Comparison of ENCODE assay signal across 1 cellular context in the genomic region with DNA sequence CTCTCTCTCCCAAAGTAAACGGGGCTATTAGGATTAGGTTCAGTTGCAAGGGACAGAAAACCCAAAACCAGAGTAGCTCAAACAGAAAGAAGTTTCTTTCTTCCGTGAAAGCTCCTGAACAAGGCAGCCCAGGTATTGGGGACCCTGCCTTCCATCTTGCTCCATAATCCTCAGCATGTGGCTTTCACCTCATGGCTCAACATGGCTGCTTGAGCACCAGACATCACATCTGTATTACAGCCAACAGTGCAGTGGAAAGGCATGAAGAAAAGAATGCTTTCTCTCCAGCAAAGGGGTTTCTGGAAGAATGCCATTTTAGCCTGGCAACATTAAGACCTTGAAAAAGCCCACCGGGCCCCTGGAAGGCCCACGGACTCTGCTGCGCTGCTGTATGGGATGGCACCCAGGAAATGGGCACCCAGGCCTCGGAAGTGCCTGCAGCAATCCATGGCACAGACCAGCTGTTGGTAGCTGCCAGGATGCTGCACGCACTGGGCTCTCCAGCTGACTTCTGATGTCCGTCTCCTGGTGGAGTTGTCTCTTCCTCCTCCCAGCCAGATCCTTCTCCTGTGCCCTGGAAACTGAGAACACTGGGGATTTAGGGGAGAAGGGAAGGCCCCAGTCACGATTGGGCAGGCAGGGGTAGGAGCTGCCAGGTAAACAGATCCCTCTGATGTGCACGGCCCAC.
TF ChIP-seq lines count a peak whose summit lies in the region.

No MANE protein-coding gene starts in this region.

TF ChIP-seq in H1, 55 proteins besides CTCF, POLR2A, EP300 and RAD21:
- TF ChIP-seq TCF12 (IDR thresholded peaks at IDR 0.05; ENCODE audit: low read depth, low read length), result no peak
- no peak for TF ChIP-seq YY1 (IDR thresholded peaks at IDR 0.05; ENCODE audit: low read depth, low read length)
- no peak for TF ChIP-seq SP1 (IDR thresholded peaks at IDR 0.05; ENCODE audit: low read depth, low read length)
- peak in 1 of 2 experiments; percentile 74; a peak in 1 of 4 replicates for TF ChIP-seq HDAC2 (IDR thresholded peaks at IDR 0.05; ENCODE audit: borderline replicate concordance in 1 of 2, low read depth in 2 of 2, low read length in 2 of 2)
- TF ChIP-seq KDM1A (IDR thresholded peaks at IDR 0.05; ENCODE audit: borderline replicate concordance, low read length), result peak; percentile 89
- TF ChIP-seq CBX8 (IDR thresholded peaks at IDR 0.05; ENCODE audit: borderline replicate concordance, low read depth, low read length), result no peak
- TF ChIP-seq TAF7 (optimal IDR thresholded peaks at IDR 0.05; ENCODE audit: borderline replicate concordance, low read depth, low read length), result no peak
- no peak for TF ChIP-seq NANOG (IDR thresholded peaks at IDR 0.05; ENCODE audit: insufficient read depth, low read depth, low read length, poor library complexity, severe bottlenecking)
- TF ChIP-seq POU5F1 (IDR thresholded peaks at IDR 0.05; ENCODE audit: low read depth, low read length), result no peak
- no peak for TF ChIP-seq SIRT6 (IDR thresholded peaks at IDR 0.05; ENCODE audit: low read length)
- no peak for TF ChIP-seq SRF (IDR thresholded peaks at IDR 0.05; ENCODE audit: low read depth, low read length)
- TF ChIP-seq SP2 (IDR thresholded peaks at IDR 0.05; ENCODE audit: low read length), result no peak
- TF ChIP-seq RBBP5 (IDR thresholded peaks at IDR 0.05; ENCODE audit: borderline replicate concordance, low read depth, low read length), result no peak
- no peak for TF ChIP-seq RNF2 (IDR thresholded peaks at IDR 0.05; ENCODE audit: borderline replicate concordance, low read depth, low read length, missing control alignments, poor library complexity, severe bottlenecking)
